8 cellular contexts compared by ENCODE assay signal in the genomic region with DNA sequence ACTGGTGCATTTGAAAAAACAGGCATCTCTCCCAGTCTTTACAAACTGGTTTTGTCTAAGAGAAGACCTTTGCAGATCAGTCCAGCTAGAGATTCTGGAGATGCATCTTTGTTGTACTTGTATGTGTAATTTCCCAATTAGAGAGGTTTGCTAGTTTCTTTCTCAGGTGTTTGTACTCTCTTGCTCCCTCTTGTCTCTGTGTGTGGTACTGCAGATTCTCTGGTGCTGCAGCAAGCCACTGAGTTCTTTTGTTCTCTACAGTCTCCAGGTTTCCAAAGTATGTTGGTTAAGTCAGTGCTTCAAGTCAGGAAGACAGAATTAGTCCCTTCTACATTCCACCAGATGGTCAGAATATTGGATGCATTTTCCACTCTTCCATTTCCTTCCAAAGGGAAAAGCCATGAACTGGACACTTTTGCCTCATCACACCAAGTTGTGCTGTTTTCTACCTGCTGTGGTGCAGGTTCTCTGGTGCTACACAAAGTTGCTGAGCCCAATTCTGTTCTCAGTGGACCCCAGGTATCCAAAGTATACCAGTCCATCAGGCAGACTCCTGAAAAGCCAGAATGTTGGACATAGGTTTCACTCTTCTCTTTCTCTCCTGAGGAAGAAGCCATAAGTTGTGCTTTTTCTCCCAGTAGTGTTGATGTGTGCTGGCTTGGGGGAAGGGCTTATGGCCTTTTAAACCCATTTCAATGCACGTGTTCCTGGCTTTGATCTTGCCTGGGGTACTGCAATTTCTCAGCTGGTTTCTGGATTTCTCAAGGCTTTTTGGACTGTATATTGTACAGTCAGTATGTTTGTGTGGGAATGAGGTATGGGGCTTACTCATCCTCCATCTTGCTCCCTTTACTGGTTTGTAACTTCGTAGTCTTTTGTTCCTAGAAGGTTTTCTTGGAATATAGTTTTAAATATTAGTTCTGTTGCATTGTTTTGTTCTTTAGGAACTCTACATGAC. TPM values are rescaled to one million over a fixed set of nuclear protein-coding genes. Genes with fewer than 3 reads are reported as not detected.
A peak's percentile ranks its signal among the peaks of the same experiment; 100 is the strongest.
DNase-seq lines count a peak whose midpoint lies in the region; ATAC-seq and TF ChIP-seq lines count a peak whose summit lies in the region.

No MANE protein-coding gene starts in this region.

- TF ChIP-seq EP300 in esophagus muscularis mucosa (IDR thresholded peaks at IDR 0.05), result no peak

- peaks cover 27% of the 10 kb centered on the region for H3K36me3 Mint-ChIP-seq in neural progenitor cell

- no peaks in the 10 kb centered on the region for H3K9me3 ChIP-seq in DOHH2 (ENCODE audit: control insufficient read depth, insufficient read depth, low read length)
- H3K9me3 ChIP-seq in Panc1 (ENCODE audit: control insufficient read depth, insufficient read depth, low read depth, low read length), result no peaks in the 10 kb centered on the region
- no peaks in the 10 kb centered on the region for H3K9me3 ChIP-seq in neural progenitor cell (ENCODE audit: low read depth)
- no peaks in the 10 kb centered on the region for H3K9me3 ChIP-seq in esophagus muscularis mucosa

- H3K4me3 Mint-ChIP-seq in neural progenitor cell, result no peak overlapping the region

- H3K4me3 ChIP-seq in DOHH2 (ENCODE audit: low read length) (no peak overlapping the region), Panc1 (ENCODE audit: low read depth in 2 of 2, low read length in 2 of 2) (no peak overlapping the region), cardiac fibroblast (replicated peaks in 1 of 2; ENCODE audit: low read depth in 2 of 2, low read length in 2 of 2) (no peak overlapping the region), neural progenitor cell (no peak overlapping the region), esophagus muscularis mucosa (no peak overlapping the region)

- peak; percentile 76 for TF ChIP-seq CTCF in DOHH2 (IDR thresholded peaks at IDR 0.05; ENCODE audit: low read depth, low read length, poor library complexity, severe bottlenecking)
- peak; percentile 71 for TF ChIP-seq CTCF in Panc1 (IDR thresholded peaks at IDR 0.05)
- TF ChIP-seq CTCF in cardiac fibroblast (IDR thresholded peaks at IDR 0.05; ENCODE audit: low read depth, low read length), result peak; percentile 60
- TF ChIP-seq CTCF in neural progenitor cell (IDR thresholded peaks at IDR 0.05), result peak; percentile 59
- TF ChIP-seq CTCF in esophagus muscularis mucosa (IDR thresholded peaks at IDR 0.05), result peak in 1 of 3 experiments; percentile 51

- POLR2A ChIA-PET in Panc1 (lab: Charles Lee), result no interaction called here

- H3K9me3 Mint-ChIP-seq in neural progenitor cell, result peaks cover 50% of the 10 kb centered on the region

- H3K79me2 ChIP-seq in DOHH2 (ENCODE audit: control insufficient read depth, low read length), result peaks cover 98% of the 10 kb centered on the region
- peaks cover 100% of the 10 kb centered on the region for H3K79me2 ChIP-seq in neural progenitor cell (ENCODE audit: low read depth)

- in situ Hi-C loops in Panc1 (cut with HindIII; ENCODE audit: low pct_unique_long_range_greater_than_20kb, low sequenced_read_pairs), result no loop called here

- intact Hi-C loops in Panc1 (cut with micrococcal nuclease; ENCODE audit: unreplicated experiment) (no loop called here), esophagus muscularis mucosa (cut with DNase I) (no loop called here)

- H3K27ac ChIP-seq in DOHH2 (ENCODE audit: low read depth, low read length) (no peak overlapping the region), Panc1 (ENCODE audit: low read length) (no peak overlapping the region), neural progenitor cell (no peak overlapping the region), esophagus muscularis mucosa (replicated peaks in 1 of 4) (no peak overlapping the region)

- H3F3A ChIP-seq in DOHH2 (ENCODE audit: control insufficient read depth, insufficient read depth) (peaks cover 7% of the 10 kb centered on the region), neural progenitor cell (ENCODE audit: low read depth) (no peaks in the 10 kb centered on the region)

- no peak overlapping the region for H3K27ac Mint-ChIP-seq in neural progenitor cell

- H3K36me3 ChIP-seq in DOHH2 (ENCODE audit: control insufficient read depth, low read length), result no peaks in the 10 kb centered on the region
- no peaks in the 10 kb centered on the region for H3K36me3 ChIP-seq in Panc1 (ENCODE audit: control insufficient read depth, insufficient read depth, low read length)
- H3K36me3 ChIP-seq in neural progenitor cell, result no peaks in the 10 kb centered on the region
- H3K36me3 ChIP-seq in esophagus muscularis mucosa, result no peaks in the 10 kb centered on the region

- BruUV-seq in Panc1 (replicated peaks; lab: Mats Ljungman, UMichigan), result no TSS peak

- no peak overlapping the region for H3K4me2 ChIP-seq in DOHH2 (ENCODE audit: low read length)
- H3K4me2 ChIP-seq in neural progenitor cell, result no peak overlapping the region

- H3K27me3 Mint-ChIP-seq in neural progenitor cell (ENCODE audit: insufficient read depth, low read depth), result no peaks in the 10 kb centered on the region

- DNase-seq in H4 (ENCODE audit: low spot score) (peak; percentile 21), Panc1 (ENCODE audit: low read depth, low spot score) (no peak), cardiac fibroblast (ENCODE audit: low read depth in 2 of 2) (peak in 1 of 2 donors; percentile 48), neural progenitor cell (ENCODE audit: low spot score) (peak; percentile 62), esophagus muscularis mucosa (ENCODE audit: extremely low spot score) (no peak)

- H3K4me1 ChIP-seq in DOHH2 (ENCODE audit: control insufficient read depth, low read length) (peaks cover 9% of the 10 kb centered on the region; the same call in 1 of the 2 replicates), Panc1 (ENCODE audit: control insufficient read depth, insufficient read depth, low read length) (no peaks in the 10 kb centered on the region), neural progenitor cell (peaks cover 6% of the 10 kb centered on the region), esophagus muscularis mucosa (peaks cover 24 to 40% (median 28%) of the 10 kb centered on the region in 4 donors)

- H2AFZ ChIP-seq in neural progenitor cell (replicated peaks), result no peak overlapping the region

- no peak for TF ChIP-seq POLR2A in esophagus muscularis mucosa (IDR thresholded peaks at IDR 0.05; ENCODE audit: low read depth)

- H4K20me1 ChIP-seq in DOHH2 (ENCODE audit: control insufficient read depth, insufficient read depth, low read depth, low read length), result peaks cover 13% of the 10 kb centered on the region
- H4K20me1 ChIP-seq in neural progenitor cell (ENCODE audit: low read depth), result peaks cover 15% of the 10 kb centered on the region

- CTCF ChIA-PET in Panc1 (lab: Charles Lee), result no interaction called here

- no peaks in the 10 kb centered on the region for H3K4me1 Mint-ChIP-seq in neural progenitor cell

- H3K27me3 ChIP-seq in DOHH2 (ENCODE audit: control insufficient read depth, low read length), result no peaks in the 10 kb centered on the region
- no peaks in the 10 kb centered on the region for H3K27me3 ChIP-seq in Panc1 (ENCODE audit: control insufficient read depth, insufficient read depth, low read length)
- no peaks in the 10 kb centered on the region for H3K27me3 ChIP-seq in neural progenitor cell
- no peaks in the 10 kb centered on the region for H3K27me3 ChIP-seq in esophagus muscularis mucosa

- H3K9me2 ChIP-seq in DOHH2 (replicated peaks; ENCODE audit: control insufficient read depth, low read length), result no peaks in the 10 kb centered on the region

- no peak for ATAC-seq in Panc1
- no peak for ATAC-seq in GM21717 (IDR thresholded peaks at IDR 0.05; ENCODE audit: unreplicated experiment)
- ATAC-seq in HG02973 (IDR thresholded peaks at IDR 0.05; ENCODE audit: unreplicated experiment), result no peak

- no peak overlapping the region for H3K9ac ChIP-seq in neural progenitor cell

- 81% methylated on average over 2 of the region's 2 CpGs for WGBS in esophagus muscularis mucosa

RNA-seq across cellular contexts. Expression of a gene that starts 29.8 kb away (rescaled TPM):
- total RNA-seq in H4 (2014; rRNA removed; shearing (Covaris generic)), result 6.6 and 11.3 TPM in 2 replicates
- total RNA-seq in Panc1 (2021; ENCODE audit: unreplicated experiment) (30.2 TPM), neural progenitor cell (ENCODE audit: low replicate concordance) (28.0 and 39.3 TPM in 2 replicates), esophagus muscularis mucosa (10 to 100 TPM; 25.0 to 34.1 (median 28.1) TPM)
- polyA plus RNA-seq in Panc1 (2012; ENCODE audit: insufficient read length), result 12.3 TPM

Comparison
In these comparisons a context has a peak if more than half of its experiments do, and no peak if none do; other contexts are left out.
1. DNase-seq: peak in H4 (single experiment) and neural progenitor cell (single experiment); none in Panc1 (single experiment) and esophagus muscularis mucosa (single experiment).